Comparison of ENCODE assay signal across 1 cellular context in genomic region chr1:20365421-20366075, GRCh38.
TF ChIP-seq lines count a peak whose summit lies in the region.

No MANE protein-coding gene starts in this region.

TF ChIP-seq in H1, 55 proteins besides CTCF, POLR2A, EP300 and RAD21:
- no peak for TF ChIP-seq PHF8 (conservative IDR thresholded peaks at IDR 0.05; ENCODE audit: low read depth, low read length)
- no peak for TF ChIP-seq SRF (IDR thresholded peaks at IDR 0.05; ENCODE audit: low read depth, low read length)
- TF ChIP-seq HDAC2 (IDR thresholded peaks at IDR 0.05; ENCODE audit: borderline replicate concordance in 1 of 2, low read depth in 2 of 2, low read length in 2 of 2), result no peak
- no peak for TF ChIP-seq MAX (IDR thresholded peaks at IDR 0.05)
- no peak for TF ChIP-seq SP2 (IDR thresholded peaks at IDR 0.05; ENCODE audit: low read length)
- no peak for TF ChIP-seq RFX5 (IDR thresholded peaks at IDR 0.05; ENCODE audit: borderline replicate concordance, low read depth, low read length)
- no peak for TF ChIP-seq HDAC6 (IDR thresholded peaks at IDR 0.05; ENCODE audit: low read depth, low read length)
- TF ChIP-seq BCL11A (IDR thresholded peaks at IDR 0.05; ENCODE audit: low read depth in 2 of 2, low read length in 2 of 2), result no peak
- no peak for TF ChIP-seq SIX5 (IDR thresholded peaks at IDR 0.05; ENCODE audit: low read depth, low read length)
- TF ChIP-seq KDM1A (IDR thresholded peaks at IDR 0.05; ENCODE audit: borderline replicate concordance, low read length), result no peak
TF ChIP-seq in H1: peak in this region for 0.
